In the genomic region with DNA sequence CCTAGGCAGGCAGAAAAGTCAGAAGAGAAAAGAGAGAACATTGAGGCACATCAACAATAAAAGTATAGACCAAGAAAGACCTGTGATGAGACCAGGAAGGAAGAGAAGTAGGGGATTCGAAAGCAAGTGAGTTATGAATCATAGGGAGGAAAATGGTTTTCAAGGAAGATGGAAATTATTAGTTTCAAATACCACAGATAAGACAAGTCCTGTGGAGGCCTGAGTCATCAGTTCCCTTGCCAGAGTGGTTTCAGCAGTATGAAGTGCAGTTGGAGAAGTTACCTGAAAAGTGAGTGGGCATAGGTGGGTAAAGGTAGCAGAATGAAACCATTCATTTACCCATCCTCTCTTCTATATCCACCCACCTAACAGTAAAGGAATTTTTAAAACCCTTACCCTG, we compare ENCODE assay signal across 13 cellular contexts. TPM values are rescaled to one million over a fixed set of nuclear protein-coding genes. Genes with fewer than 3 reads are reported as not detected.
DNase-seq lines count a peak whose midpoint lies in the region; TF ChIP-seq lines count a peak whose summit lies in the region.
"Had no signal": no experiment of that assay in that cellular context is flagged by ENCODE, and none has a peak within 500 bp of the region (broad histone marks: within the 10 kb centered on the region; RNA-seq: fewer than 3 reads in every experiment).

No MANE protein-coding gene starts in this region.

- no peaks in the 10 kb centered on the region for H3K27me3 ChIP-seq in adrenal gland
- H3K27me3 ChIP-seq: SJSA1, spleen had no signal

- H3K4me3 ChIP-seq in adrenal gland (no peak overlapping the region), foreskin fibroblast (ENCODE audit: low read depth in 1 of 2, low read length in 2 of 2) (no peak overlapping the region)
- H3K4me3 ChIP-seq: SJSA1, spleen had no signal

- no peak overlapping the region for H3K27ac ChIP-seq in adrenal gland
- H3K27ac ChIP-seq: C4-2B, SJSA1, spleen had no signal

- DNase-seq in LoVo (ENCODE audit: low spot score), result peak; percentile 96
- DNase-seq in adrenal gland, result peak in 4 of 7 donors; percentile 32 to 80 (median 53)
- DNase-seq in foreskin fibroblast, result peak; percentile 16 to 50
- peak; percentile 15 for DNase-seq in stromal cell of bone marrow (ENCODE audit: low read depth)
- DNase-seq in T-helper 1 cell, result no peak
- DNase-seq in T-helper 9 cell, result no peak
- no peak for DNase-seq in CD1c-positive myeloid dendritic cell (ENCODE audit: extremely low spot score)
- DNase-seq: DND-41, NCI-H1436 treated with DMSO at 0.1 percent for 48 hours, spleen had no signal

- H3K36me3 ChIP-seq in adrenal gland (replicated peaks in 1 of 2), result no peaks in the 10 kb centered on the region
- H3K36me3 ChIP-seq: SJSA1, spleen had no signal

- TF ChIP-seq POLR2A in adrenal gland (IDR thresholded peaks at IDR 0.05), result no peak

- H3K9me3 ChIP-seq in adrenal gland (replicated peaks in 1 of 3), result no peaks in the 10 kb centered on the region
- H3K9me3 ChIP-seq: SJSA1 had no signal

- no peak for TF ChIP-seq CTCF in adrenal gland (IDR thresholded peaks at IDR 0.05)
- no peak for TF ChIP-seq CTCF in foreskin fibroblast (IDR thresholded peaks at IDR 0.05; ENCODE audit: low read depth, low read length)

- H3K4me1 ChIP-seq in adrenal gland (replicated peaks in 1 of 2), result peaks cover 0 to 6% of the 10 kb centered on the region in 2 donors
- H3K4me1 ChIP-seq: spleen had no signal

- intact Hi-C loops in adrenal gland (cut with DNase I), result no loop called here

- 8 to 33% (median 21%) methylated on average over 1 of the region's 1 CpG for WGBS in adrenal gland, 4 donors

RNA-seq across cellular contexts. Expression of a gene that starts 25.2 kb away (rescaled TPM):
- 10 to 100 TPM in 3 of 8 donors, 1 to 10 TPM in 5; 1.1 to 11.6 (median 5.5) TPM for total RNA-seq in adrenal gland
- 1 to 10 TPM in 2 of 3 donors, under 1 TPM in 1; 0.90 to 7.0 (median 4.3) TPM for polyA plus RNA-seq in adrenal gland
- total RNA-seq: activated T-helper 17 cell treated with anti-CD3 and anti-CD28 coated beads, Interleukin-2, amount 50 U/mL, for 72 hours; SJSA1 had no signal

Comparison
In these comparisons a context has a peak if more than half of its experiments do, and no peak if none do; other contexts are left out.
1. DNase-seq: peak in LoVo (single experiment), adrenal gland (4 of 7), foreskin fibroblast (2 of 2) and stromal cell of bone marrow (single experiment); none in T-helper 1 cell (0 of 5), T-helper 9 cell (single experiment) and CD1c-positive myeloid dendritic cell (single experiment).